Comparison of ENCODE assay signal across 24 cellular contexts in genomic region chr10:102467318-102467717, GRCh38. TPM values are rescaled to one million over a fixed set of nuclear protein-coding genes. Genes with fewer than 3 reads are reported as not detected.
"Had no signal": no experiment of that assay in that cellular context is flagged by ENCODE, and none has a peak within 500 bp of the region (broad histone marks: within the 10 kb centered on the region; RNA-seq: fewer than 3 reads in every experiment).

No MANE protein-coding gene starts in this region.

- H3K27me3 Mint-ChIP-seq: activated CD4-positive, alpha-beta memory T cell treated with anti-CD3 and anti-CD28 coated beads, Interleukin-2, amount 10 ng/mL, durations not matched to agents 7 days and 5 days; activated CD4-positive, alpha-beta T cell treated with anti-CD3 and anti-CD28 coated beads, Interleukin-2, amount 10 ng/mL, durations not matched to agents 7 days and 5 days; activated naive CD8-positive, alpha-beta T cell; activated T-helper 17 cell treated with anti-CD3 and anti-CD28 coated beads, Interleukin-2, amount 50 U/mL, for 72 hours; central memory CD8-positive, alpha-beta T cell had no signal

- H3K36me3 Mint-ChIP-seq: activated naive CD8-positive, alpha-beta T cell had no signal

- H3K27ac Mint-ChIP-seq: activated CD4-positive, alpha-beta memory T cell treated with anti-CD3 and anti-CD28 coated beads, Interleukin-2, amount 10 ng/mL, durations not matched to agents 7 days and 5 days; activated CD4-positive, alpha-beta T cell treated with anti-CD3 and anti-CD28 coated beads, Interleukin-2, amount 10 ng/mL, durations not matched to agents 7 days and 5 days; activated naive CD4-positive, alpha-beta T cell treated with anti-CD3 and anti-CD28 coated beads for 36 hours; activated naive CD8-positive, alpha-beta T cell; activated T-helper 17 cell treated with anti-CD3 and anti-CD28 coated beads, Interleukin-2, amount 50 U/mL, for 72 hours; brain had no signal

- H3K4me3 Mint-ChIP-seq: activated CD4-positive, alpha-beta memory T cell treated with anti-CD3 and anti-CD28 coated beads, Interleukin-2, amount 10 ng/mL, durations not matched to agents 7 days and 5 days; activated CD4-positive, alpha-beta T cell treated with anti-CD3 and anti-CD28 coated beads, Interleukin-2, amount 10 ng/mL, durations not matched to agents 7 days and 5 days; activated naive CD4-positive, alpha-beta T cell treated with anti-CD3 and anti-CD28 coated beads for 36 hours; activated naive CD8-positive, alpha-beta T cell; activated T-helper 17 cell treated with anti-CD3 and anti-CD28 coated beads, Interleukin-2, amount 50 U/mL, for 72 hours; brain; central memory CD8-positive, alpha-beta T cell had no signal

- DNase-seq: activated CD4-positive, alpha-beta memory T cell treated with anti-CD3 and anti-CD28 coated beads, Interleukin-2, amount 10 ng/mL, durations not matched to agents 7 days and 5 days; activated CD4-positive, alpha-beta T cell treated with anti-CD3 and anti-CD28 coated beads, Interleukin-2, amount 10 ng/mL, durations not matched to agents 7 days and 5 days; activated CD4-positive, CD25-positive, alpha-beta regulatory T cell; activated gamma-delta T cell; activated naive CD4-positive, alpha-beta T cell treated with anti-CD3 and anti-CD28 coated beads for 36 hours; activated T-cell treated with anti-CD3 and anti-CD28 coated beads for 4 hours; activated T-cell treated with anti-CD3 and anti-CD28 coated beads, Interleukin-2, amount 50 U/mL, for 48 hours; amygdala; KG1; NCI-H1092 treated with DMSO at 0.1 percent for 48 hours; NCI-H1417 treated with DMSO at 0.1 percent for 48 hours; NCI-H187; NCI-H2081; NCI-H446; NCI-H524; PC-3; SIG-M5; T-helper 2 cell; T1000 had no signal

- H3K9me3 Mint-ChIP-seq: activated CD4-positive, alpha-beta memory T cell treated with anti-CD3 and anti-CD28 coated beads, Interleukin-2, amount 10 ng/mL, durations not matched to agents 7 days and 5 days; activated CD4-positive, alpha-beta T cell treated with anti-CD3 and anti-CD28 coated beads, Interleukin-2, amount 10 ng/mL, durations not matched to agents 7 days and 5 days; activated naive CD4-positive, alpha-beta T cell treated with anti-CD3 and anti-CD28 coated beads for 36 hours; activated T-helper 17 cell treated with anti-CD3 and anti-CD28 coated beads, Interleukin-2, amount 50 U/mL, for 72 hours; brain; central memory CD8-positive, alpha-beta T cell had no signal

RNA-seq across cellular contexts. Expression of gene C10orf95, which starts 16.0 kb away (rescaled TPM):
- total RNA-seq: M059J had no signal
